ENCODE assay signal across 17 cellular contexts in the genomic region with DNA sequence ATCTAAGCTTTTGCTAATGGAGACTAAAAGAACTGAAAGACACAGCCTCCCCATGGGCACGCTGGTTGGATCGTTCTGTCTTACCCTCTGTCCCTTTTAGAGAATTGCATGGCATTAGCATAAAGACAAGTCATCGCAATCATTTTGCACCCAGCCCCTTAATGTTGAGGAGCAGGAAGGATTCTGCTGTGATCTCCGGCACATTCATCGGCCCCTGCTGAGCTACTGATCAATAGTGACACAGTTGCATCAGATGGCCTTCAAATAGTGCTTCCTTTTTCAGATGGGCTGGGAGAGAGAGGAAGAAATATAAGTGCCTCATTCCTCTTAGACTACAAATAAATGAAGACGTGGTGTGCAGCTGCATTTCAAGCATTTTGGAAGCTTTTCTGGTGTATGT.
DNase-seq lines count a peak whose midpoint lies in the region; ATAC-seq and TF ChIP-seq lines count a peak whose summit lies in the region.
"Had no signal": no experiment of that assay in that cellular context is flagged by ENCODE, and none has a peak within 500 bp of the region (broad histone marks: within the 10 kb centered on the region; RNA-seq: fewer than 3 reads in every experiment).

No MANE protein-coding gene starts in this region.

- DNase-seq in CMK (ENCODE audit: low read depth) = peak; percentile 36
- peak; percentile 47 for DNase-seq in NCI-H1092 (lab: John Stamatoyannopoulos, UW)
- no peak for DNase-seq in Panc1 (ENCODE audit: low read depth, low spot score)
- DNase-seq in activated CD4-positive, alpha-beta T cell treated with anti-CD3 and anti-CD28 coated beads, Interleukin-2, amount 50 U/mL, for 4 hours = no peak
- no peak for DNase-seq in BE2C
- DNase-seq in Ammon's horn (ENCODE audit: low spot score) = no peak
- DNase-seq: activated CD4-positive, alpha-beta T cell treated with anti-CD3 and anti-CD28 coated beads, Interleukin-2, amount 10 ng/mL, durations not matched to agents 7 days and 5 days; activated naive CD4-positive, alpha-beta T cell treated with anti-CD3 and anti-CD28 coated beads, Interleukin-2, amount 10 ng/mL, durations not matched to agents 7 days and 5 days; EL; GOT3; IMR-90; MM.1S; T1000 had no signal

- H3K9ac ChIP-seq in iPS-20b (ENCODE audit: low read depth, low read length) = peak overlapping the region; percentile 55; the same call in 1 of the 2 replicates

- BruUV-seq in Panc1 (replicated peaks; lab: Mats Ljungman, UMichigan) = no TSS peak

- POLR2A ChIA-PET in Panc1 (lab: Charles Lee) = interaction anchor here (0.6 kb wide), 1 partner anchor 105 kb away, joined by 3 read pairs; no protein-coding TSS in a partner anchor

- H3K9me3 ChIP-seq in Panc1 (ENCODE audit: control insufficient read depth, insufficient read depth, low read depth, low read length) = no peaks in the 10 kb centered on the region
- no peaks in the 10 kb centered on the region for H3K9me3 ChIP-seq in iPS-20b (ENCODE audit: insufficient read depth, low read depth, low read length)
- H3K9me3 ChIP-seq in BE2C = no peaks in the 10 kb centered on the region
- H3K9me3 ChIP-seq: right atrium auricular region had no signal

- H3K27me3 ChIP-seq in Panc1 (ENCODE audit: control insufficient read depth, insufficient read depth, low read length) (no peaks in the 10 kb centered on the region), iPS-20b (ENCODE audit: insufficient read depth, low read length) (no peaks in the 10 kb centered on the region), BE2C (no peaks in the 10 kb centered on the region)
- H3K27me3 ChIP-seq: right atrium auricular region had no signal

- H3K36me3 ChIP-seq in Panc1 (ENCODE audit: control insufficient read depth, insufficient read depth, low read length) (no peaks in the 10 kb centered on the region), iPS-20b (ENCODE audit: insufficient read depth, low read depth, low read length) (no peaks in the 10 kb centered on the region), BE2C (no peaks in the 10 kb centered on the region)
- H3K36me3 ChIP-seq: right atrium auricular region had no signal

- ATAC-seq in Panc1 (peak; percentile 10), HG03039 (IDR thresholded peaks at IDR 0.05; ENCODE audit: unreplicated experiment) (no peak)

- intact Hi-C loops in Panc1 (cut with micrococcal nuclease; ENCODE audit: unreplicated experiment) = no loop called here

- H3K4me3 ChIP-seq in Panc1 (ENCODE audit: low read depth in 2 of 2, low read length in 2 of 2) (peak overlapping the region in 1 of 2 experiments; percentile 7; a peak in 3 of 4 replicates), iPS-20b (ENCODE audit: low read length) (peak overlapping the region; percentile 35; the same call in 1 of the 2 replicates), BE2C (ENCODE audit: low read depth, low read length) (no peak overlapping the region)
- H3K4me3 ChIP-seq: coronary artery, right atrium auricular region had no signal

- TF ChIP-seq CTCF in Panc1 (IDR thresholded peaks at IDR 0.05) (no peak), BE2C (IDR thresholded peaks at IDR 0.05; ENCODE audit: low read depth, low read length) (no peak)

- peak overlapping the region; percentile 99 for H3K27ac ChIP-seq in Panc1 (ENCODE audit: low read length)
- peak overlapping the region; percentile 34 for H3K27ac ChIP-seq in iPS-20b (ENCODE audit: low read length)
- H3K27ac ChIP-seq: coronary artery, right atrium auricular region had no signal

- in situ Hi-C loops in Panc1 (cut with HindIII; ENCODE audit: low pct_unique_long_range_greater_than_20kb, low sequenced_read_pairs) = no loop called here

- CTCF ChIA-PET in Panc1 (lab: Charles Lee) = interaction anchor here (0.6 to 0.9 kb wide), 2 partner anchors 15 to 39 kb away, joined by 3 read pairs; no protein-coding TSS in a partner anchor

- H3K4me1 ChIP-seq in Panc1 (ENCODE audit: control insufficient read depth, insufficient read depth, low read length) (peaks cover 95% of the 10 kb centered on the region), iPS-20b (ENCODE audit: insufficient read depth, low read length) (peaks cover 61% of the 10 kb centered on the region), BE2C (peaks cover 12% of the 10 kb centered on the region)

Comparison
In these comparisons a context has a peak if more than half of its experiments do, and no peak if none do; other contexts are left out.
1. DNase-seq: peak in CMK (single experiment) and NCI-H1092 (single experiment); none in Panc1 (single experiment), activated CD4-positive, alpha-beta T cell treated with anti-CD3 and anti-CD28 coated beads, Interleukin-2, amount 50 U/mL, for 4 hours (0 of 2), BE2C (single experiment) and Ammon's horn (single experiment).